8 cellular contexts compared by ENCODE assay signal in the genomic region with DNA sequence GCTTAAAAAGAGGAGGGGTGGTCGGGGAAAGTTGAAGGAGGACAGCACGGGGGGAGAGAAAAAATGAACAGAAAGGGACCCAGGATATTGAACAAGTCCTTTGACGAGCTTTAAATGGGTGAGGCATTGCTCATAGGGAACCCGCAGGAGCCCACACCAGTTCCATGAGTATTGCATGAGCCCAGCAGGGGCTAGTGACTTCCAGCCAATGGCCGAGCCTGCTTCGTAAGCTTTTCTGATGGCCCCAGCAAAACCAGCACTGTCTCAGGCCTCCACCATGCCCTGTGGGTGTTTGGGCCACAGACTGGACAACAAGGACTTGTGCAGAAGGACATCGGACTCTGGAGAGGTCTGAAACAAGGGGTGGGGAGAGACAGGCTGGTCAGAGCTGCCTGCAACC.
DNase-seq lines count a peak whose midpoint lies in the region; ATAC-seq, FAIRE-seq and TF ChIP-seq lines count a peak whose summit lies in the region.

No MANE protein-coding gene starts in this region.

- H3K27ac Mint-ChIP-seq in activated CD8-positive, alpha-beta T cell treated with anti-CD3 and anti-CD28 coated beads, Interleukin-2, amount 10 ng/mL, durations not matched to agents 7 days and 5 days, result peak overlapping the region; percentile 83
- H3K27ac Mint-ChIP-seq in stimulated activated naive B cell treated with anti-CD40 and anti-IgM and Interleukin-4, amounts not matched to agents 10 μg/mL and 1 μg/mL and 100 μg/mL, for 72 hours, result peak overlapping the region; percentile 97

- H3K9me3 Mint-ChIP-seq in activated CD8-positive, alpha-beta T cell treated with anti-CD3 and anti-CD28 coated beads, Interleukin-2, amount 10 ng/mL, durations not matched to agents 7 days and 5 days (ENCODE audit: insufficient read depth), result no peaks in the 10 kb centered on the region
- H3K9me3 Mint-ChIP-seq in stimulated activated naive B cell treated with anti-CD40 and anti-IgM and Interleukin-4, amounts not matched to agents 10 μg/mL and 1 μg/mL and 100 μg/mL, for 72 hours, result no peaks in the 10 kb centered on the region

- no peak for TF ChIP-seq RAD21 in IMR-90 (IDR thresholded peaks at IDR 0.05; ENCODE audit: low read length)

- CTCF ChIA-PET in IMR-90 (lab: Yijun Ruan, JAX), result interaction anchor here (1.0 kb wide), 2 partner anchors 23 to 105 kb away, joined by 3 read pairs; no protein-coding TSS in a partner anchor
- CTCF ChIA-PET in activated CD8-positive, alpha-beta T cell treated with anti-CD3 and anti-CD28 coated beads, Interleukin-2, amount 10 ng/mL, durations not matched to agents 7 days and 5 days (lab: Charles Lee), result interaction anchor here (0.7 to 1.8 kb wide), 12 partner anchors 16 to 750 kb away, joined by 3 to 13 read pairs (median 3); no protein-coding TSS in a partner anchor

- no peak for ATAC-seq in IMR-90 (ENCODE audit: low read depth)
- no peak for ATAC-seq in activated CD8-positive, alpha-beta T cell treated with anti-CD3 and anti-CD28 coated beads, Interleukin-2, amount 10 ng/mL, durations not matched to agents 7 days and 5 days
- peak in 1 of 2 donors; percentile 4 for ATAC-seq in right cardiac atrium
- no peak for ATAC-seq in stimulated activated naive B cell treated with anti-CD40 and anti-IgM and Interleukin-4, amounts not matched to agents 10 μg/mL and 1 μg/mL and 100 μg/mL, for 72 hours (replicated peaks)
- no peak for ATAC-seq in HG03175 (IDR thresholded peaks at IDR 0.05; ENCODE audit: unreplicated experiment)
- no peak for ATAC-seq in HG03565 (IDR thresholded peaks at IDR 0.05; ENCODE audit: unreplicated experiment)

- peak overlapping the region; percentile 85 for H3K23ac ChIP-seq in IMR-90 (ENCODE audit: low read depth, low read length)

- no TSS peak for BruUV-seq in IMR-90 (replicated peaks; lab: Mats Ljungman, UMichigan)

- peak overlapping the region; percentile 97 for H3K56ac ChIP-seq in IMR-90 (ENCODE audit: extremely low read depth, insufficient read depth, low read length)

- intact Hi-C loops in IMR-90 (cut with micrococcal nuclease) (loop anchor here (10.0 kb wide), 2 partner anchors 139 to 219 kb away; no protein-coding TSS in a partner anchor), right cardiac atrium (cut with DNase I) (loop anchor here in 2 of 4 donors (5.0 to 10.0 kb wide), 2 partner anchors 101 to 104 kb away; no protein-coding TSS in a partner anchor), kidney (cut with DNase I) (no loop called here)

- H3K9me1 ChIP-seq in IMR-90 (ENCODE audit: insufficient read depth, low read length), result peaks cover 39% of the 10 kb centered on the region

- H4K5ac ChIP-seq in IMR-90 (ENCODE audit: low read depth, low read length), result peak overlapping the region; percentile 40

- POLR2A ChIA-PET in IMR-90 (lab: Charles Lee; ENCODE audit: unreplicated experiment), result interaction anchor here (0.5 to 1.3 kb wide), 12 partner anchors 14 to 910 kb away, joined by 3 to 17 read pairs (median 4); a partner anchor contains a TSS
- POLR2A ChIA-PET in activated CD8-positive, alpha-beta T cell treated with anti-CD3 and anti-CD28 coated beads, Interleukin-2, amount 10 ng/mL, durations not matched to agents 7 days and 5 days (lab: Charles Lee), result interaction anchor here (0.6 to 1.1 kb wide), 2 partner anchors 110 to 139 kb away, joined by 3 read pairs; a partner anchor contains a TSS

- in situ Hi-C loops in IMR-90 (cut with MboI; ENCODE audit: low sequenced_read_pairs), result no loop called here

- H3K4me3 ChIP-seq in IMR-90 (ENCODE audit: insufficient read depth, low read depth, low read length), result no peak overlapping the region
- no peak overlapping the region for H3K4me3 ChIP-seq in right cardiac atrium (ENCODE audit: low read length)
- H3K4me3 ChIP-seq in kidney (ENCODE audit: low read length in 2 of 2), result no peak overlapping the region

- H3K4me1 ChIP-seq in IMR-90 (ENCODE audit: control insufficient read depth, insufficient read depth, low read length) (peaks cover 34% of the 10 kb centered on the region), right cardiac atrium (ENCODE audit: control insufficient read depth, insufficient read depth, low read length) (peaks cover 21% of the 10 kb centered on the region), kidney (ENCODE audit: control insufficient read depth in 1 of 2, insufficient read depth in 1 of 2, low read depth in 1 of 2, low read length in 2 of 2) (peaks cover 23 to 26% of the 10 kb centered on the region in 2 donors)

- dilution Hi-C loops in IMR-90 (cut with HindIII; ENCODE audit: low sequenced_read_pairs, unreplicated experiment), result no loop called here

- H2BK20ac ChIP-seq in IMR-90 (ENCODE audit: low read depth, low read length), result peak overlapping the region; percentile 96

- TF ChIP-seq CTCF in IMR-90 (conservative IDR thresholded peaks at IDR 0.05; ENCODE audit: low read depth, low read length) (no peak), kidney (IDR thresholded peaks at IDR 0.05; ENCODE audit: borderline replicate concordance, extremely low read depth, insufficient read depth) (no peak)

- H3K27me3 ChIP-seq in IMR-90 (ENCODE audit: control insufficient read depth, insufficient read depth, low read length) (no peaks in the 10 kb centered on the region), right cardiac atrium (ENCODE audit: control insufficient read depth, insufficient read depth) (no peaks in the 10 kb centered on the region)

- H3K9me3 ChIP-seq in IMR-90 (ENCODE audit: control insufficient read depth, insufficient read depth, low read length), result no peaks in the 10 kb centered on the region
- H3K9me3 ChIP-seq in right cardiac atrium (ENCODE audit: control insufficient read depth, low read length), result no peaks in the 10 kb centered on the region
- no peaks in the 10 kb centered on the region for H3K9me3 ChIP-seq in kidney (ENCODE audit: control insufficient read depth in 1 of 2, low read length in 2 of 2)

- H3K36me3 Mint-ChIP-seq in activated CD8-positive, alpha-beta T cell treated with anti-CD3 and anti-CD28 coated beads, Interleukin-2, amount 10 ng/mL, durations not matched to agents 7 days and 5 days (ENCODE audit: low read depth), result no peaks in the 10 kb centered on the region
- H3K36me3 Mint-ChIP-seq in stimulated activated naive B cell treated with anti-CD40 and anti-IgM and Interleukin-4, amounts not matched to agents 10 μg/mL and 1 μg/mL and 100 μg/mL, for 72 hours, result peaks cover 2 to 8% of the 10 kb centered on the region in 2 donors

- peaks cover 0 to 22% of the 10 kb centered on the region in 2 experiments; a peak in 1 of 4 replicates for H3K79me1 ChIP-seq in IMR-90 (ENCODE audit: low read depth in 1 of 2, low read length in 2 of 2)

- TF ChIP-seq POLR2A in IMR-90 (IDR thresholded peaks at IDR 0.05; ENCODE audit: low read depth, low read length), result no peak

- peak overlapping the region; percentile 71 for H2BK5ac ChIP-seq in IMR-90 (ENCODE audit: low read depth, low read length, poor library complexity, severe bottlenecking)

- peak overlapping the region; percentile 87 to 90 for H4K8ac ChIP-seq in IMR-90 (ENCODE audit: low read depth in 2 of 2, low read length in 2 of 2)

- H3K27ac ChIP-seq in IMR-90 (ENCODE audit: insufficient read depth, low read length), result peak overlapping the region; percentile 66
- peak overlapping the region; percentile 80 for H3K27ac ChIP-seq in right cardiac atrium (ENCODE audit: low read length)
- H3K27ac ChIP-seq in kidney (ENCODE audit: low read depth in 2 of 2, low read length in 2 of 2), result peak overlapping the region in 1 of 2 donors; percentile 20

- peak overlapping the region; percentile 99 for H2BK120ac ChIP-seq in IMR-90 (ENCODE audit: low read depth, low read length)

- peak overlapping the region; percentile 21 for H2AK9ac ChIP-seq in IMR-90 (replicated peaks; ENCODE audit: low read depth, low read length, poor library complexity)

- peak overlapping the region; percentile 73 for H2AFZ ChIP-seq in IMR-90 (replicated peaks; ENCODE audit: low read length, poor library complexity)

- no peaks in the 10 kb centered on the region for H3K27me3 Mint-ChIP-seq in activated CD8-positive, alpha-beta T cell treated with anti-CD3 and anti-CD28 coated beads, Interleukin-2, amount 10 ng/mL, durations not matched to agents 7 days and 5 days (ENCODE audit: low read depth)
- no peaks in the 10 kb centered on the region for H3K27me3 Mint-ChIP-seq in stimulated activated naive B cell treated with anti-CD40 and anti-IgM and Interleukin-4, amounts not matched to agents 10 μg/mL and 1 μg/mL and 100 μg/mL, for 72 hours

- no peak overlapping the region; the same call in 1 of the 2 replicates for H3K4me2 ChIP-seq in IMR-90 (ENCODE audit: low read depth, low read length)

- H3K4me3 Mint-ChIP-seq in activated CD8-positive, alpha-beta T cell treated with anti-CD3 and anti-CD28 coated beads, Interleukin-2, amount 10 ng/mL, durations not matched to agents 7 days and 5 days, result no peak overlapping the region
- peak overlapping the region; percentile 71 to 75 for H3K4me3 Mint-ChIP-seq in stimulated activated naive B cell treated with anti-CD40 and anti-IgM and Interleukin-4, amounts not matched to agents 10 μg/mL and 1 μg/mL and 100 μg/mL, for 72 hours

- 59% methylated on average over 4 of the region's 7 CpGs; no CpG with 5 or more reads in 1 of the 2 experiments for WGBS in IMR-90 (ENCODE audit: extremely low coverage in 2 of 2, insufficient read length in 1 of 2), 2 experiments
- 63% methylated on average over 7 of the region's 7 CpGs for WGBS in right cardiac atrium

- peak overlapping the region; percentile 99 for H2AK5ac ChIP-seq in IMR-90 (ENCODE audit: low read depth, low read length)

- H3K4ac ChIP-seq in IMR-90 (ENCODE audit: low read depth, low read length), result peak overlapping the region; percentile 96

- peak overlapping the region; percentile 98 for H4K91ac ChIP-seq in IMR-90 (ENCODE audit: insufficient read depth, low read depth, low read length)

- H3K36me3 ChIP-seq in IMR-90 (ENCODE audit: control insufficient read depth, insufficient read depth, low read length) (no peaks in the 10 kb centered on the region), kidney (ENCODE audit: control insufficient read depth in 1 of 2, insufficient read depth in 2 of 2, low read length in 2 of 2) (no peaks in the 10 kb centered on the region)

- H3K14ac ChIP-seq in IMR-90 (replicated peaks; ENCODE audit: low read depth, low read length), result peak overlapping the region; percentile 97

- H2BK15ac ChIP-seq in IMR-90 (ENCODE audit: low read depth, low read length), result peak overlapping the region; percentile 97

- H4K20me1 ChIP-seq in IMR-90 (ENCODE audit: insufficient read depth, low read length), result no peaks in the 10 kb centered on the region

- H3K18ac ChIP-seq in IMR-90 (ENCODE audit: low read depth, low read length), result peak overlapping the region; percentile 45

- H3K9ac ChIP-seq in IMR-90 (ENCODE audit: low read depth, low read length), result peak overlapping the region; percentile 29; the same call in 1 of the 2 replicates
- no peak overlapping the region for H3K9ac ChIP-seq in kidney (ENCODE audit: low read length in 2 of 2)

- no peak for FAIRE-seq in kidney (lab: Jason Lieb, UNC)

- peak; percentile 24 for DNase-seq in IMR-90
- DNase-seq in activated CD8-positive, alpha-beta T cell treated with anti-CD3 and anti-CD28 coated beads, Interleukin-2, amount 10 ng/mL, durations not matched to agents 7 days and 5 days, result no peak
- no peak for DNase-seq in right cardiac atrium
- DNase-seq in stimulated activated naive B cell treated with anti-CD40 and anti-IgM and Interleukin-4, amounts not matched to agents 10 μg/mL and 1 μg/mL and 100 μg/mL, for 72 hours, result no peak
- no peak for DNase-seq in kidney
- DNase-seq in NCI-H128 (lab: John Stamatoyannopoulos, UW; ENCODE audit: unreplicated experiment), result no peak

- peaks cover 56% of the 10 kb centered on the region for H3K4me1 Mint-ChIP-seq in activated CD8-positive, alpha-beta T cell treated with anti-CD3 and anti-CD28 coated beads, Interleukin-2, amount 10 ng/mL, durations not matched to agents 7 days and 5 days (ENCODE audit: low read depth)
- H3K4me1 Mint-ChIP-seq in stimulated activated naive B cell treated with anti-CD40 and anti-IgM and Interleukin-4, amounts not matched to agents 10 μg/mL and 1 μg/mL and 100 μg/mL, for 72 hours, result peaks cover 67 to 92% of the 10 kb centered on the region in 2 donors
